ENCODE assay signal across 8 cellular contexts in the genomic region with DNA sequence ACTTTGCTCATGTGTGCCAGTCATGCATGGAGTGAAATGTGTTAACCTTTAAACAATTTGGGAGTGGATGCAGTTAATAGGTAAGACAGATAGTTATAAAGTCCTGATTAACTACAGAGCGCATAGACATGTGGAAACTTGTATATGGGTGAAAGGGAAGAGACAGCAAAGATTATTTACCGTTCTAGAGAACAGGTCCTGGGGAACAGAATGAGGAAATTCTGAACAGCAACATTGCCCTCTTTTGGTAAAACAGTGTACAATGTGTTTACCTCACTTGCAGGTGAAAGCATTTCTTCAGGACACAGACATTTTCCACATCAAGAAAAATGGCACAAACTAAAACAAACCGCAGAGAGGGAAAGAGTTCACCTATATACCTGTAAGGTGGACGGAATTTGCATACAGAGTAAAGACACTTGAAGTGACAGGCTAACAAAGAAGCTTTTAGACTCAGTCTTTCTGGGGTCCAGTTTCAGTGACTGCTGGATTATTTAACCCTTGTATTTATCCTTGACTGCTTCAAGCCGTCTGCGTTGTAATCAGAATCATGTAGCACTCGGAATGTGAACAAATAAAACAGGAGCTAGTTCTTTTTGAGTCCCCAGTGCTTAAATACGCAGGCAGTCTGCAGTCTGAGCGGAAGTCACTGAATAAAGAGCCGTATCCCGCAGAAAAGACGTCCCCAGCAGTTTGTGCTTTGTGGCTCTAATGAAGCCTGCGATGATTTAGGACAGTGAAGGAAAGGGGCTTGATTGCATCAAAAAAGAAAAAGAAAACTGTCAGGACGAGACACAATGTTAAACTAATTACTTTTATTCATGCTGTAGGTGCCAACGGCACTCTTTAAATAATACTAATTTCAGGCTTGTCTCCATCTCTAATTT.
A peak's percentile ranks its signal among the peaks of the same experiment; 100 is the strongest.
DNase-seq lines count a peak whose midpoint lies in the region; ATAC-seq and TF ChIP-seq lines count a peak whose summit lies in the region.

No MANE protein-coding gene starts in this region.

- intact Hi-C loops in Right ventricle myocardium superior (cut with DNase I), result no loop called here

- TF ChIP-seq CTCF in VCaP (conservative IDR thresholded peaks at IDR 0.05), result peak; percentile 80

- H3K27ac ChIP-seq in VCaP (peak overlapping the region; percentile 64), rectal smooth muscle tissue (ENCODE audit: low read depth, low read length) (no peak overlapping the region)

- no peak overlapping the region for H3K9ac ChIP-seq in rectal smooth muscle tissue (ENCODE audit: low read length)

- no peaks in the 10 kb centered on the region for H3K4me1 ChIP-seq in rectal smooth muscle tissue (ENCODE audit: control insufficient read depth, insufficient read depth, low read length)

- peak; percentile 43 for ATAC-seq in HG02588 (IDR thresholded peaks at IDR 0.05; ENCODE audit: unreplicated experiment)
- ATAC-seq in Right ventricle myocardium superior (ENCODE audit: poor library complexity), result peak; percentile 94

- peak overlapping the region; percentile 40 for H3K4me3 ChIP-seq in rectal smooth muscle tissue (ENCODE audit: low read length)

- DNase-seq in SKM-1 treated with dmso at 0.1 percent for 144 hours (lab: John Stamatoyannopoulos, UW; ENCODE audit: unreplicated experiment) (peak; percentile 24), SKM-1 (lab: John Stamatoyannopoulos, UW; ENCODE audit: unreplicated experiment) (no peak), NCI-H146 (lab: John Stamatoyannopoulos, UW) (peak; percentile 80), Right ventricle myocardium superior (no peak)
- DNase-seq in activated naive CD4-positive, alpha-beta T cell treated with anti-CD3 and anti-CD28 coated beads, Interleukin-2, amount 50 U/mL, for 16 hours, result no peak

- H3K27me3 ChIP-seq in rectal smooth muscle tissue (ENCODE audit: control insufficient read depth, insufficient read depth, low read length), result no peaks in the 10 kb centered on the region

- no peaks in the 10 kb centered on the region for H3K36me3 ChIP-seq in rectal smooth muscle tissue (ENCODE audit: control insufficient read depth, insufficient read depth, low read length)

Comparison
In these comparisons a context has a peak if more than half of its experiments do, and no peak if none do; other contexts are left out.
1. DNase-seq: peak in SKM-1 treated with dmso at 0.1 percent for 144 hours (single experiment) and NCI-H146 (single experiment); none in SKM-1 (single experiment), Right ventricle myocardium superior (single experiment) and activated naive CD4-positive, alpha-beta T cell treated with anti-CD3 and anti-CD28 coated beads, Interleukin-2, amount 50 U/mL, for 16 hours (single experiment).